22 cellular contexts compared by ENCODE assay signal in genomic region chr2:45542013-45542412, GRCh38.
DNase-seq lines count a peak whose midpoint lies in the region; ATAC-seq, FAIRE-seq and TF ChIP-seq lines count a peak whose summit lies in the region.
"Had no signal": no experiment of that assay in that cellular context is flagged by ENCODE, and none has a peak within 500 bp of the region (broad histone marks: within the 10 kb centered on the region; RNA-seq: fewer than 3 reads in every experiment).

No MANE protein-coding gene starts in this region.

- peaks cover 0 to 11% (median 0%) of the 10 kb centered on the region in 10 experiments; a peak in 9 of 20 replicates for H3K4me1 ChIP-seq in BLaER1 treated with 17β-estradiol and CSF1 and Interleukin-3, amounts not matched to agents 10 nM and 100 nM
- H3K4me1 ChIP-seq in K562 (replicated peaks in 1 of 2; ENCODE audit: control insufficient read depth in 2 of 2, insufficient read depth in 2 of 2, low read length in 2 of 2) (no peaks in the 10 kb centered on the region; a peak in 2 of 5 replicates), kidney (ENCODE audit: control insufficient read depth in 1 of 2, insufficient read depth in 1 of 2, low read depth in 1 of 2, low read length in 2 of 2) (no peaks in the 10 kb centered on the region), spleen (no peaks in the 10 kb centered on the region), neural progenitor cell (no peaks in the 10 kb centered on the region), trophoblast cell (ENCODE audit: control insufficient read depth in 1 of 2, insufficient read depth in 2 of 2, low read length in 2 of 2) (no peaks in the 10 kb centered on the region)
- H3K4me1 ChIP-seq: Caco-2 had no signal

- intact Hi-C loops in K562 (cut with micrococcal nuclease) (no loop called here), kidney (cut with DNase I) (no loop called here), spleen (cut with DNase I; ENCODE audit: low total_unique reads) (no loop called here)

- BruUV-seq in K562 (replicated peaks; lab: Mats Ljungman, UMichigan) = no TSS peak

- in situ Hi-C loops in K562 (cut with MboI) = no loop called here

- H3K4me2 ChIP-seq in BLaER1 treated with 17β-estradiol and CSF1 and Interleukin-3, amounts not matched to agents 10 nM and 100 nM = no peak overlapping the region
- H3K4me2 ChIP-seq in K562 (ENCODE audit: insufficient read depth, low read length) = no peak overlapping the region
- H3K4me2 ChIP-seq in neural progenitor cell = no peak overlapping the region
- H3K4me2 ChIP-seq in trophoblast cell (ENCODE audit: low read length) = no peak overlapping the region
- H3K4me2 ChIP-seq: GM23338 had no signal

- H3K4me3 Mint-ChIP-seq in neural progenitor cell = no peak overlapping the region
- H3K4me3 Mint-ChIP-seq: B cell; CD4-positive, alpha-beta T cell; GM23338; HFFc6 had no signal

- 100% methylated on average over 3 of the region's 6 CpGs for WGBS in K562 (ENCODE audit: insufficient coverage, low coverage, missing lambda C conversion rate)
- 94 to 100% (median 98%) methylated on average over 3 to 6 of the region's 6 CpGs for WGBS in spleen, 5 donors
- WGBS in trophoblast cell (ENCODE audit: extremely low coverage, insufficient coverage, insufficient read length) = no CpG with 5 or more reads among the region's 6 CpGs

- DNase-seq in K562 (ENCODE audit: extremely low read depth in 1 of 4, low spot score in 3 of 4) (no peak), kidney (peak; percentile 45), spleen (peak; percentile 52), neural progenitor cell (ENCODE audit: low spot score) (no peak), trophoblast cell (no peak), omental fat pad (ENCODE audit: low spot score) (no peak)
- no peak for DNase-seq in effector CD8-positive, alpha-beta T cell (lab: John Stamatoyannopoulos, UW)
- DNase-seq: CD4-positive, alpha-beta T cell; HFFc6 had no signal

- TF ChIP-seq RAD21 in K562 (CRISPR knock-in tag; conservative IDR thresholded peaks at IDR 0.05 in 1 of 2, IDR thresholded peaks at IDR 0.05 in 1 of 2) = no peak

- TF ChIP-seq POLR2A in K562 (conservative IDR thresholded peaks at IDR 0.05) (no peak), spleen (IDR thresholded peaks at IDR 0.05) (no peak)

- H2BK120ac ChIP-seq in trophoblast cell (ENCODE audit: insufficient read depth, low read length, poor library complexity) = no peak overlapping the region

- ATAC-seq in K562 = no peak
- ATAC-seq in omental fat pad (ENCODE audit: low FRiP score) = no peak
- ATAC-seq: GM23338, HCT116, HepG2 had no signal

- H3K79me2 ChIP-seq in K562 (ENCODE audit: control insufficient read depth, insufficient read depth, low read length) (no peaks in the 10 kb centered on the region), neural progenitor cell (ENCODE audit: low read depth) (no peaks in the 10 kb centered on the region), trophoblast cell (ENCODE audit: control insufficient read depth, insufficient read depth, low read length, poor library complexity) (no peaks in the 10 kb centered on the region)

- no peaks in the 10 kb centered on the region for H3K79me1 ChIP-seq in trophoblast cell (ENCODE audit: low read length)

- no peak overlapping the region for H4K12ac ChIP-seq in trophoblast cell (ENCODE audit: low read depth, low read length)

- TF ChIP-seq CTCF in K562 (IDR thresholded peaks at IDR 0.05 in 2 of 3, conservative IDR thresholded peaks at IDR 0.05 in 1 of 3; ENCODE audit: insufficient read depth in 2 of 3, low read depth in 1 of 3, low read length in 3 of 3) = no peak
- no peak for TF ChIP-seq CTCF in kidney (IDR thresholded peaks at IDR 0.05; ENCODE audit: borderline replicate concordance, extremely low read depth, insufficient read depth)
- TF ChIP-seq CTCF in spleen (IDR thresholded peaks at IDR 0.05 in 8 of 11, conservative IDR thresholded peaks at IDR 0.05 in 3 of 11) = no peak
- no peak for TF ChIP-seq CTCF in neural progenitor cell (IDR thresholded peaks at IDR 0.05)
- no peak for TF ChIP-seq CTCF in omental fat pad (IDR thresholded peaks at IDR 0.05)

- H3K9me3 Mint-ChIP-seq in neural progenitor cell = peaks cover 2% of the 10 kb centered on the region
- H3K9me3 Mint-ChIP-seq: CD4-positive, alpha-beta T cell; HFFc6 had no signal

- peaks cover 2% of the 10 kb centered on the region for H3K4me1 Mint-ChIP-seq in neural progenitor cell
- H3K4me1 Mint-ChIP-seq: B cell, GM23338, IgD-negative memory B cell had no signal

- H2BK5ac ChIP-seq in trophoblast cell (ENCODE audit: low read depth, low read length, poor library complexity) = no peak overlapping the region

- CTCF ChIA-PET in K562 (lab: Yijun Ruan, JAX; ENCODE audit: low intra/inter-chr PET ratio) = no interaction called here

- H4K20me1 ChIP-seq in BLaER1 treated with 17β-estradiol and CSF1 and Interleukin-3, amounts not matched to agents 10 nM and 100 nM = no peaks in the 10 kb centered on the region
- H4K20me1 ChIP-seq in K562 (replicated peaks; ENCODE audit: control insufficient read depth, insufficient read depth, low read length) = no peaks in the 10 kb centered on the region
- no peaks in the 10 kb centered on the region for H4K20me1 ChIP-seq in neural progenitor cell (ENCODE audit: low read depth)

- no peaks in the 10 kb centered on the region; a peak in 1 of 22 replicates for H3K27me3 ChIP-seq in BLaER1 treated with 17β-estradiol and CSF1 and Interleukin-3, amounts not matched to agents 10 nM and 100 nM
- no peaks in the 10 kb centered on the region for H3K27me3 ChIP-seq in K562 (ENCODE audit: control insufficient read depth in 2 of 2, insufficient read depth in 2 of 2, low read length in 2 of 2)
- no peaks in the 10 kb centered on the region for H3K27me3 ChIP-seq in spleen (replicated peaks in 1 of 7)
- no peaks in the 10 kb centered on the region for H3K27me3 ChIP-seq in neural progenitor cell
- no peaks in the 10 kb centered on the region for H3K27me3 ChIP-seq in trophoblast cell (ENCODE audit: insufficient read depth, low read length)

- no peak overlapping the region for H3K4ac ChIP-seq in trophoblast cell (ENCODE audit: low read depth, low read length)

- POLR2A ChIA-PET in K562 (lab: Yijun Ruan, JAX) = no interaction called here

- no peaks in the 10 kb centered on the region for H3F3A ChIP-seq in neural progenitor cell (ENCODE audit: low read depth)

- TF ChIP-seq EP300 in K562 (IDR thresholded peaks at IDR 0.05; ENCODE audit: low read length) = no peak

- no peak overlapping the region for H2AK5ac ChIP-seq in trophoblast cell (ENCODE audit: low read length)

- H3K23ac ChIP-seq in trophoblast cell (ENCODE audit: low read length) = no peak overlapping the region

- no peak overlapping the region for H2BK12ac ChIP-seq in trophoblast cell (ENCODE audit: low read length)

- no peak overlapping the region for H4K91ac ChIP-seq in trophoblast cell (ENCODE audit: low read depth, low read length)

- H3K27ac Mint-ChIP-seq in neural progenitor cell = no peak overlapping the region
- H3K27ac Mint-ChIP-seq: B cell; CD4-positive, alpha-beta T cell; GM23338; HFFc6; IgD-negative memory B cell had no signal

- H3K9me3 ChIP-seq in BLaER1 treated with 17β-estradiol and CSF1 and Interleukin-3, amounts not matched to agents 10 nM and 100 nM (replicated peaks in 1 of 11) = peaks cover 49 to 63% (median 54%) of the 10 kb centered on the region in 11 experiments
- H3K9me3 ChIP-seq in K562 (replicated peaks; ENCODE audit: control insufficient read depth, insufficient read depth, low read depth, low read length) (peaks cover 15% of the 10 kb centered on the region), kidney (ENCODE audit: control insufficient read depth in 1 of 2, low read length in 2 of 2) (peaks cover 3 to 12% of the 10 kb centered on the region in 2 donors), spleen (peaks cover 0 to 22% (median 18%) of the 10 kb centered on the region in 8 donors), neural progenitor cell (ENCODE audit: low read depth) (no peaks in the 10 kb centered on the region), trophoblast cell (ENCODE audit: insufficient read depth, low read depth, low read length) (peaks cover 12% of the 10 kb centered on the region)

- H3K36me3 Mint-ChIP-seq in neural progenitor cell = peaks cover 33% of the 10 kb centered on the region

- H3K9me1 ChIP-seq in K562 (ENCODE audit: control insufficient read depth, insufficient read depth, low read length) = no peaks in the 10 kb centered on the region

- H3K18ac ChIP-seq in trophoblast cell (ENCODE audit: low read length) = no peak overlapping the region

- H4K8ac ChIP-seq in trophoblast cell (ENCODE audit: low read depth, low read length) = no peak overlapping the region

- peaks cover 2% of the 10 kb centered on the region for H3K27me3 Mint-ChIP-seq in neural progenitor cell (ENCODE audit: insufficient read depth, low read depth)
- H3K27me3 Mint-ChIP-seq: B cell; CD4-positive, alpha-beta T cell; IgD-negative memory B cell had no signal

- H2AFZ ChIP-seq in K562 (ENCODE audit: low read depth, low read length) = no peak overlapping the region
- H2AFZ ChIP-seq in neural progenitor cell (replicated peaks) = no peak overlapping the region
- H2AFZ ChIP-seq in trophoblast cell (ENCODE audit: insufficient read depth, low read length, poor library complexity) = no peak overlapping the region
- H2AFZ ChIP-seq: GM23338 had no signal

- H3K27ac ChIP-seq in BLaER1 treated with 17β-estradiol and CSF1 and Interleukin-3, amounts not matched to agents 10 nM and 100 nM = no peak overlapping the region
- no peak overlapping the region for H3K27ac ChIP-seq in K562 (ENCODE audit: extremely low read depth, low read depth, low read length)
- H3K27ac ChIP-seq in kidney (ENCODE audit: low read depth in 2 of 2, low read length in 2 of 2) = no peak overlapping the region
- H3K27ac ChIP-seq in spleen = no peak overlapping the region
- no peak overlapping the region for H3K27ac ChIP-seq in neural progenitor cell
- no peak overlapping the region for H3K27ac ChIP-seq in trophoblast cell (ENCODE audit: low read depth, low read length)
- H3K27ac ChIP-seq: C4-2B had no signal

- peaks cover 62 to 94% (median 75%) of the 10 kb centered on the region in 11 experiments for H3K36me3 ChIP-seq in BLaER1 treated with 17β-estradiol and CSF1 and Interleukin-3, amounts not matched to agents 10 nM and 100 nM
- H3K36me3 ChIP-seq in K562 (ENCODE audit: control insufficient read depth, insufficient read depth, low read length) = peaks cover 56% of the 10 kb centered on the region
- peaks cover 12 to 25% of the 10 kb centered on the region in 2 donors for H3K36me3 ChIP-seq in kidney (ENCODE audit: control insufficient read depth in 1 of 2, insufficient read depth in 2 of 2, low read length in 2 of 2)
- peaks cover 11 to 98% (median 50%) of the 10 kb centered on the region in 6 donors for H3K36me3 ChIP-seq in spleen
- H3K36me3 ChIP-seq in neural progenitor cell = no peaks in the 10 kb centered on the region
- H3K36me3 ChIP-seq in trophoblast cell (ENCODE audit: control insufficient read depth in 1 of 2, insufficient read depth in 2 of 2, low read length in 2 of 2) = peaks cover 15 to 19% of the 10 kb centered on the region in 2 experiments

- no peak for FAIRE-seq in K562 (lab: Jason Lieb, UNC)
- FAIRE-seq in kidney (lab: Jason Lieb, UNC) = no peak
- FAIRE-seq: D721Med, G401.6, GM12892, GM18507, H54, HepG2 had no signal

- no peak overlapping the region for H3K9ac ChIP-seq in BLaER1 treated with 17β-estradiol and CSF1 and Interleukin-3, amounts not matched to agents 10 nM and 100 nM
- H3K9ac ChIP-seq in K562 (ENCODE audit: insufficient read depth in 1 of 2, low read depth in 2 of 2, low read length in 2 of 2) (no peak overlapping the region), kidney (ENCODE audit: low read length in 2 of 2) (no peak overlapping the region), neural progenitor cell (no peak overlapping the region), trophoblast cell (ENCODE audit: low read length) (no peak overlapping the region)

- H3K4me3 ChIP-seq in BLaER1 treated with 17β-estradiol and CSF1 and Interleukin-3, amounts not matched to agents 10 nM and 100 nM = peak overlapping the region in 8 of 10 experiments; percentile 1 to 60 (median 36); a peak in 14 of 20 replicates
- H3K4me3 ChIP-seq in K562 (no peak overlapping the region), kidney (ENCODE audit: low read length in 2 of 2) (no peak overlapping the region), spleen (no peak overlapping the region), neural progenitor cell (no peak overlapping the region), trophoblast cell (ENCODE audit: low read depth, low read length) (no peak overlapping the region)
- H3K4me3 ChIP-seq: GM23338 had no signal

- no peak overlapping the region for H3K14ac ChIP-seq in trophoblast cell (ENCODE audit: low read length)

Comparison
In these comparisons a context has a peak if more than half of its experiments do, and no peak if none do; other contexts are left out.
1. H3K4me3 ChIP-seq: peak in BLaER1 treated with 17β-estradiol and CSF1 and Interleukin-3, amounts not matched to agents 10 nM and 100 nM (8 of 10); none in K562 (single experiment), kidney (0 of 2), spleen (0 of 8), neural progenitor cell (single experiment) and trophoblast cell (single experiment).
2. DNase-seq: peak in kidney (single experiment) and spleen (single experiment); none in K562 (0 of 4), neural progenitor cell (single experiment), effector CD8-positive, alpha-beta T cell (single experiment), trophoblast cell (0 of 2) and omental fat pad (single experiment).